8 cellular contexts compared by ENCODE assay signal in the genomic region with DNA sequence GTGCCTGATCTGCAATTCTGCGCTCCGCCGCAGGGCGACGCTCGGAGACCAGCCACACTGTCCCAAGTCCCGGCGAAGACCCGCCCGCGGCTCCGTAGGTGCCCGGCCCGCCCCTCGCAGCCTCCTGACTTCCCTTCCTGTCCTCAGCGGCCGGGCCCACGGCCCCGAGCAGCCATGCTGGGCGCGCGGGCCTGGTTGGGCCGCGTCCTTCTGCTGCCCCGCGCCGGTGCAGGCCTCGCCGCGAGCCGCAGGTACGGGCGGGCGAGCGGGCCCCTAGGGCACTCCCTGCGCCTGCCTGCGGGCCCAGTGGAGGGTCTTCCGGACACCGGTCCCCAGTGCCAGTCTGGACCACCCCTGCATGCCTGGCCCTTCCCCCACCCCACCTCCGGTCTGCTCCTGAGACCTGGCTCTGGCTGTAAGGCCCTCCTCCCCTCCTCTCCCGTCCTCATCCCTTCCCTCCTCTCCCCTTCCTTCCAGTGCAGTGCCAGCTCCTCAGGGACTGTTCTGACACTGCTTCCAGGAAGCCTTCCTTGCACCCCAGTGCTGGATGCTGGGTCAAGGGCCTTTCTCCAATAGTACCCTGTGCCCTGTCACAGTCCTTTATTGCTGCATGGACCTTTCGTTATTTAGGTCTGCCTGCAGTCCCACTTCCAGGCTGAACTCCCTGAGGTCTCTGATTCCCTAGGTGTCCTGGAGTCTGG. TPM values are rescaled to one million over a fixed set of nuclear protein-coding genes. Genes with fewer than 3 reads are reported as not detected.
DNase-seq lines count a peak whose midpoint lies in the region; ATAC-seq, FAIRE-seq and TF ChIP-seq lines count a peak whose summit lies in the region.

A gene (plus strand): TSS at position 140 of the 701 bp plus-strand sequence. CDS start 35 bp downstream, at position 175.

- H3K4me2 ChIP-seq in HepG2 (ENCODE audit: low read depth, low read length), result peak within 1 kb of the TSS; percentile 97

- H3K4me1 Mint-ChIP-seq in activated CD4-positive, alpha-beta T cell treated with anti-CD3 and anti-CD28 coated beads, Interleukin-2, amount 10 ng/mL, durations not matched to agents 7 days and 5 days, result peaks cover 19% of the 10 kb centered on the region

- no peaks in the 10 kb centered on the region; a peak in 1 of 5 replicates for H3K27me3 ChIP-seq in HepG2 (ENCODE audit: control insufficient read depth in 1 of 2, insufficient read depth in 2 of 2, low read length in 2 of 2)

- intact Hi-C loops in HepG2 (cut with micrococcal nuclease; ENCODE audit: unreplicated experiment), result loop anchor here (1.0 to 10.0 kb wide), 5 partner anchors 65 to 408 kb away; no protein-coding TSS in a partner anchor

- TF ChIP-seq CTCF in AG10803 (conservative IDR thresholded peaks at IDR 0.05; ENCODE audit: low read length) (peak; percentile 82), HepG2 (CRISPR knock-in tag; IDR thresholded peaks at IDR 0.05) (peak; percentile 99)

- ATAC-seq in GM19023 (IDR thresholded peaks at IDR 0.05; ENCODE audit: unreplicated experiment) (peak; percentile 72), HG03342 (IDR thresholded peaks at IDR 0.05; ENCODE audit: unreplicated experiment) (peak; percentile 64), HepG2 (peak; percentile 76)

- no peak within 1 kb of the TSS for H2AFZ ChIP-seq in HepG2 (ENCODE audit: low read length)

- POLR2A ChIA-PET in activated CD4-positive, alpha-beta T cell treated with anti-CD3 and anti-CD28 coated beads, Interleukin-2, amount 10 ng/mL, durations not matched to agents 7 days and 5 days (lab: Charles Lee), result no interaction called here
- POLR2A ChIA-PET in HepG2 (lab: Yijun Ruan, JAX), result interaction anchor here (0.6 to 2.0 kb wide), 8 partner anchors 15 to 257 kb away, joined by 3 to 8 read pairs (median 4); a partner anchor contains a TSS

- DNase-seq in AG10803 (ENCODE audit: low read depth), result peak; percentile 90
- DNase-seq in NCI-H510A (lab: John Stamatoyannopoulos, UW), result peak; percentile 92
- DNase-seq in activated CD4-positive, alpha-beta T cell treated with anti-CD3 and anti-CD28 coated beads, Interleukin-2, amount 10 ng/mL, durations not matched to agents 7 days and 5 days, result peak; percentile 86
- peak; percentile 85 for DNase-seq in dedifferentiated amniotic fluid mesenchymal stem cell (ENCODE audit: extremely low spot score)
- peak; percentile 88 for DNase-seq in HepG2 (ENCODE audit: low spot score)
- DNase-seq in stimulated activated CD4-positive, alpha-beta T cell treated with anti-CD3 and anti-CD28 coated beads, Interleukin-2, amount 100 ng/mL, for 48 hours, result peak; percentile 77 to 84

- peak within 1 kb of the TSS; percentile 89 for H3K9ac ChIP-seq in HepG2 (ENCODE audit: insufficient read depth, low read depth, low read length)

- no peaks in the 10 kb centered on the region for H4K20me1 ChIP-seq in HepG2 (ENCODE audit: insufficient read depth, low read length)

- peak within 1 kb of the TSS; percentile 79 for H3K27ac Mint-ChIP-seq in activated CD4-positive, alpha-beta T cell treated with anti-CD3 and anti-CD28 coated beads, Interleukin-2, amount 10 ng/mL, durations not matched to agents 7 days and 5 days

- peak within 1 kb of the TSS; percentile 62 for H3K27ac ChIP-seq in HepG2 (ENCODE audit: extremely low read length, insufficient read depth, low read length)

- H3K36me3 ChIP-seq in HepG2 (replicated peaks in 1 of 2; ENCODE audit: control insufficient read depth in 1 of 2, insufficient read depth in 2 of 2, low read length in 2 of 2), result peaks cover 0 to 5% of the 10 kb centered on the region in 2 experiments; a peak in 3 of 5 replicates

- peaks cover 74% of the 10 kb centered on the region for H3K4me1 ChIP-seq in HepG2 (ENCODE audit: insufficient read depth, low read length)

- no peaks in the 10 kb centered on the region for H3K36me3 Mint-ChIP-seq in activated CD4-positive, alpha-beta T cell treated with anti-CD3 and anti-CD28 coated beads, Interleukin-2, amount 10 ng/mL, durations not matched to agents 7 days and 5 days (ENCODE audit: low read depth)

- no TSS peak for BruUV-seq in HepG2 (replicated peaks; lab: Mats Ljungman, UMichigan)

- TF ChIP-seq EP300 in HepG2 (IDR thresholded peaks at IDR 0.05; ENCODE audit: low read depth in 2 of 2, low read length in 2 of 2) (peak in 1 of 2 experiments; percentile 31; a peak in 1 of 4 replicates), HepG2 (CRISPR knock-in tag; IDR thresholded peaks at IDR 0.05; ENCODE audit: borderline replicate concordance) (0 out of 2 replicates have a peak, but pooled peaks have one; percentile 22)

- TF ChIP-seq POLR2A in HepG2 (IDR thresholded peaks at IDR 0.05; ENCODE audit: insufficient read depth in 1 of 2, low read depth in 2 of 2, low read length in 2 of 2), result peak; percentile 81 to 89

- no peaks in the 10 kb centered on the region for H3K9me3 Mint-ChIP-seq in activated CD4-positive, alpha-beta T cell treated with anti-CD3 and anti-CD28 coated beads, Interleukin-2, amount 10 ng/mL, durations not matched to agents 7 days and 5 days

- H3K27me3 Mint-ChIP-seq in activated CD4-positive, alpha-beta T cell treated with anti-CD3 and anti-CD28 coated beads, Interleukin-2, amount 10 ng/mL, durations not matched to agents 7 days and 5 days, result peaks cover 16% of the 10 kb centered on the region

- H3K4me3 Mint-ChIP-seq in activated CD4-positive, alpha-beta T cell treated with anti-CD3 and anti-CD28 coated beads, Interleukin-2, amount 10 ng/mL, durations not matched to agents 7 days and 5 days, result peak within 1 kb of the TSS; percentile 60

- peak; percentile 100 for TF ChIP-seq RAD21 in HepG2 (CRISPR knock-in tag; IDR thresholded peaks at IDR 0.05)

- H3K9me3 ChIP-seq in HepG2 (ENCODE audit: low read length), result no peaks in the 10 kb centered on the region

- in situ Hi-C loops in HepG2 (cut with HindIII; ENCODE audit: extremely low pct_ligation_motif_present, low pct_unique_long_range_greater_than_20kb), result loop anchor here (5.0 to 10.0 kb wide), 3 partner anchors 80 to 408 kb away; no protein-coding TSS in a partner anchor

- peaks cover 3% of the 10 kb centered on the region for H3K79me2 ChIP-seq in HepG2 (ENCODE audit: insufficient read depth, low read length)

- H3K4me3 ChIP-seq in AG10803 (ENCODE audit: low read length) (peak within 1 kb of the TSS; percentile 71), HepG2 (replicated peaks in 1 of 3; ENCODE audit: insufficient read depth in 1 of 3, low read depth in 2 of 3, low read length in 3 of 3) (peak within 1 kb of the TSS; percentile 63 to 87 (median 79))

- FAIRE-seq in HepG2 (lab: Jason Lieb, UNC), result no peak

- WGBS in HepG2 (ENCODE audit: low lambda C conversion rate), result 2% methylated on average over 18 of the region's 42 CpGs

- CTCF ChIA-PET in activated CD4-positive, alpha-beta T cell treated with anti-CD3 and anti-CD28 coated beads, Interleukin-2, amount 10 ng/mL, durations not matched to agents 7 days and 5 days (lab: Charles Lee), result interaction anchor here (1.0 kb wide), 1 partner anchor 43 kb away, joined by 3 read pairs; no protein-coding TSS in a partner anchor
- CTCF ChIA-PET in HepG2 (lab: Yijun Ruan, JAX; ENCODE audit: low intra/inter-chr PET ratio, low total read pairs), result interaction anchor here (0.7 to 1.8 kb wide), 9 partner anchors 50 to 296 kb away, joined by 3 to 18 read pairs (median 4); no protein-coding TSS in a partner anchor

TF ChIP-seq in HepG2, 621 proteins besides CTCF, POLR2A, EP300 and RAD21 (continues in another document):
- no peak for TF ChIP-seq HOXA9 (CRISPR knock-in tag; IDR thresholded peaks at IDR 0.05; ENCODE audit: borderline replicate concordance)
- TF ChIP-seq ZNF350 (CRISPR knock-in tag; IDR thresholded peaks at IDR 0.05; ENCODE audit: borderline replicate concordance, low read depth), result peak; percentile 32; the same call in 1 of the 2 replicates
- TF ChIP-seq, protein P1, sequence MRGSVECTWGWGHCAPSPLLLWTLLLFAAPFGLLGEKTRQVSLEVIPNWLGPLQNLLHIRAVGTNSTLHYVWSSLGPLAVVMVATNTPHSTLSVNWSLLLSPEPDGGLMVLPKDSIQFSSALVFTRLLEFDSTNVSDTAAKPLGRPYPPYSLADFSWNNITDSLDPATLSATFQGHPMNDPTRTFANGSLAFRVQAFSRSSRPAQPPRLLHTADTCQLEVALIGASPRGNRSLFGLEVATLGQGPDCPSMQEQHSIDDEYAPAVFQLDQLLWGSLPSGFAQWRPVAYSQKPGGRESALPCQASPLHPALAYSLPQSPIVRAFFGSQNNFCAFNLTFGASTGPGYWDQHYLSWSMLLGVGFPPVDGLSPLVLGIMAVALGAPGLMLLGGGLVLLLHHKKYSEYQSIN (CRISPR knock-in tag; IDR thresholded peaks at IDR 0.05; ENCODE audit: borderline replicate concordance), result no peak
- TF ChIP-seq HOXA3 (CRISPR knock-in tag; IDR thresholded peaks at IDR 0.05), result peak; percentile 93

RNA-seq across cellular contexts. Expression of the gene that starts here (rescaled TPM):
- 1 to 10 TPM; 3.9 to 6.2 TPM for total RNA-seq in activated CD4-positive, alpha-beta T cell treated with anti-CD3 and anti-CD28 coated beads, Interleukin-2, amount 10 ng/mL, durations not matched to agents 7 days and 5 days
- 35.7 and 64.8 TPM in 2 replicates for total RNA-seq in HepG2 (2016; rRNA removed; fragmentation: Illumina TruSeq; extraction: Trizol)
- 38.7 and 45.5 TPM in 2 replicates for total RNA-seq in HepG2 (2016; cell fraction: cytosol; rRNA removed; fragmentation: Illumina TruSeq; extraction: Trizol; ENCODE audit: low read depth)
- total RNA-seq in HepG2 (2016; cell fraction: insoluble cytoplasmic fraction; rRNA removed; fragmentation: Illumina TruSeq; extraction: Trizol), result 31.6 and 65.5 TPM in 2 replicates
- total RNA-seq in HepG2 (2016; cell fraction: membrane; rRNA removed; fragmentation: Illumina TruSeq; extraction: Trizol), result 64.2 and 68.5 TPM in 2 replicates
- total RNA-seq in HepG2 (2016; cell fraction: nucleus; rRNA removed; fragmentation: Illumina TruSeq; extraction: Trizol), result 65.8 and 68.8 TPM in 2 replicates
- polyA plus RNA-seq in HepG2 (2011; rRNA removed), result 36.1 and 38.1 TPM in 2 replicates
- polyA plus RNA-seq in HepG2 (2011; cell fraction: cytosol; rRNA removed), result 16.3 and 29.3 TPM in 2 replicates
- polyA plus RNA-seq in HepG2 (2011; cell fraction: nucleus; rRNA removed), result 301 and 348 TPM in 2 replicates
- polyA plus RNA-seq in HepG2 (2012), result 22.4 and 25.0 TPM in 2 replicates
- polyA plus RNA-seq in HepG2 (2016; cell fraction: cytosol; fragmentation: Illumina TruSeq; extraction: Trizol; ENCODE audit: low read depth), result 38.7 and 44.0 TPM in 2 replicates
- polyA plus RNA-seq in HepG2 (2016; cell fraction: insoluble cytoplasmic fraction; fragmentation: Illumina TruSeq; extraction: Trizol; ENCODE audit: low read depth), result 36.7 and 39.9 TPM in 2 replicates
- polyA plus RNA-seq in HepG2 (2016; cell fraction: membrane; fragmentation: Illumina TruSeq; extraction: Trizol; ENCODE audit: low read depth), result 62.1 and 66.1 TPM in 2 replicates
- 150 and 152 TPM in 2 replicates for polyA plus RNA-seq in HepG2 (2016; cell fraction: nucleus; fragmentation: Illumina TruSeq; extraction: Trizol; ENCODE audit: insufficient read depth, low read depth)
- 11.3 and 57.4 TPM in 2 replicates for polyA minus RNA-seq in HepG2 (2011; rRNA and poly(A)+ RNA removed; ENCODE audit: low replicate concordance)
- polyA minus RNA-seq in HepG2 (2011; cell fraction: cytosol; rRNA and poly(A)+ RNA removed), result 12.1 and 17.9 TPM in 2 replicates
- 52.6 and 68.2 TPM in 2 replicates for polyA minus RNA-seq in HepG2 (2011; cell fraction: nucleus; rRNA and poly(A)+ RNA removed)

Comparison
In these comparisons a context has a peak if more than half of its experiments do, and no peak if none do; other contexts are left out.
1. Peak in every context shown above with its lines: DNase-seq, ATAC-seq, H3K4me3 ChIP-seq and H3K27ac ChIP-seq.
2. RNA of the gene that starts here (total RNA-seq): 31.6 to 68.8 TPM in HepG2; 3.9 to 6.2 TPM in activated CD4-positive, alpha-beta T cell treated with anti-CD3 and anti-CD28 coated beads, Interleukin-2, amount 10 ng/mL, durations not matched to agents 7 days and 5 days; every median in the first group is over 4 times any median in the second.